In the genomic region with DNA sequence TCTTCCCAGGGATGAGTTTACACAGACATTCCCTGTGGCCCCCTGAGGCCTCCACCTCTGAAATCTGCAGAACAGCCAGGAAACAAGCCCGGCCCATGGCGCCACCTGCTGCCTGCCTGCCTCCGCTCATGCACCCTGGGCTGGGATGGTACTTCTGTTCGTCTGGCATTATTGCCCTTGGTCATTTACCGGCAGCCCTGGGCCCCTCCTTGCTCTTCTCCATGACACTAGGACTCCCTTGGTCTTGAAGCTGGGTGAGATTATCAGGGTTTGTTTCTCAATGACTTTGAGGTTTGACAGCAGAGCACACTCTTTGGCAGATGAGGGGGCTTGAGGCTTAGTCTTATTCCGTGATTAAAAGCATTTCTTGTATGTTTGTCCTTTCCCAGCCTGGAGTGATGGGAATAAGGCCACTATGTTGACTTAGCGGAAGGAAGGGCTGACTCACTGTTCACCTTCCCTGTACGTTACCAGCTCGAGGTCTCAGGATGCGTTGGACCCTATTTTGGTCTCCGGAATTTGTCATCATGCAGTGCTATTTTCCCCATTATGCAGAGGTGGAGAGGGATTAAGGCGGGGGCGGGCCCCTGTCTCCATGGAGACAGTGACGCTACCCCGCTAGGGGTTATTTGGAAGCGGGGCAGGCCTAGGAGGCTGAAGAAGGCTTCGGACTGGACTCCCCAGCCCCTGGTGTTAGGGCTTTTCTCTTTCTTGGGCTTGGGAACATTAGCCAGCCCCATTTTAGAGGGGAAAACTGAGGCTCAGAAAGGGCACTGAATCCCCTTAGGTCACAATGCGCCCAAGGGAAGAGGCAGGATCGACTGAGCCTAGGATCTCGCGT, we compare ENCODE assay signal across 8 cellular contexts. TPM values are rescaled to one million over a fixed set of nuclear protein-coding genes. Genes with fewer than 3 reads are reported as not detected.
DNase-seq lines count a peak whose midpoint lies in the region; ATAC-seq and TF ChIP-seq lines count a peak whose summit lies in the region.

No MANE protein-coding gene starts in this region.

- H3K4me3 ChIP-seq in HUES6 (ENCODE audit: low read depth, low read length): peak overlapping the region; percentile 91

- peaks cover 26% of the 10 kb centered on the region for H3K36me3 Mint-ChIP-seq in activated T-helper 17 cell treated with anti-CD3 and anti-CD28 coated beads, Interleukin-2, amount 50 U/mL, for 72 hours (ENCODE audit: low read depth)
- H3K36me3 Mint-ChIP-seq in naive thymus-derived CD8-positive, alpha-beta T cell: peaks cover 0 to 21% (median 3%) of the 10 kb centered on the region in 3 donors

- no peaks in the 10 kb centered on the region for H3K9me3 Mint-ChIP-seq in activated T-helper 17 cell treated with anti-CD3 and anti-CD28 coated beads, Interleukin-2, amount 50 U/mL, for 72 hours
- H3K9me3 Mint-ChIP-seq in naive thymus-derived CD8-positive, alpha-beta T cell: no peaks in the 10 kb centered on the region

- H3K9me3 ChIP-seq in HUES6 (ENCODE audit: control insufficient read depth, insufficient read depth, low read depth, low read length): no peaks in the 10 kb centered on the region

- H3K9ac ChIP-seq in HUES6 (ENCODE audit: low read length): peak overlapping the region; percentile 27

- ATAC-seq in GM21381 (IDR thresholded peaks at IDR 0.05; ENCODE audit: unreplicated experiment): peak; percentile 32
- ATAC-seq in activated T-helper 17 cell treated with anti-CD3 and anti-CD28 coated beads, Interleukin-2, amount 50 U/mL, for 72 hours (replicated peaks): peak; percentile 73
- ATAC-seq in naive thymus-derived CD8-positive, alpha-beta T cell: peak; percentile 28 to 35

- peaks cover 17% of the 10 kb centered on the region for H3K4me1 ChIP-seq in HUES6 (ENCODE audit: control insufficient read depth, insufficient read depth, low read length)

- peak overlapping the region; percentile 93 for H3K27ac Mint-ChIP-seq in activated T-helper 17 cell treated with anti-CD3 and anti-CD28 coated beads, Interleukin-2, amount 50 U/mL, for 72 hours
- peak overlapping the region; percentile 95 to 99 (median 98) for H3K27ac Mint-ChIP-seq in naive thymus-derived CD8-positive, alpha-beta T cell

- H3K27ac ChIP-seq in HUES6 (ENCODE audit: low read depth, low read length): no peak overlapping the region

- POLR2A ChIA-PET in naive thymus-derived CD8-positive, alpha-beta T cell (lab: Charles Lee): interaction anchor here (0.7 to 1.2 kb wide), 2 partner anchors 82 to 244 kb away, joined by 3 read pairs; no protein-coding TSS in a partner anchor

- peak; percentile 53 for DNase-seq in COLO668 (lab: John Stamatoyannopoulos, UW; ENCODE audit: unreplicated experiment)
- DNase-seq in fibroblast of peridontal ligament (ENCODE audit: extremely low read depth): peak; percentile 54
- peak; percentile 31 to 79 (median 58) for DNase-seq in naive thymus-derived CD8-positive, alpha-beta T cell
- DNase-seq in stimulated activated naive CD4-positive, alpha-beta T cell (lab: John Stamatoyannopoulos, UW): peak; percentile 27 to 69 (median 44)

- no peaks in the 10 kb centered on the region for H3K27me3 Mint-ChIP-seq in activated T-helper 17 cell treated with anti-CD3 and anti-CD28 coated beads, Interleukin-2, amount 50 U/mL, for 72 hours
- H3K27me3 Mint-ChIP-seq in naive thymus-derived CD8-positive, alpha-beta T cell: no peaks in the 10 kb centered on the region

- H3K36me3 ChIP-seq in HUES6 (ENCODE audit: control insufficient read depth, insufficient read depth, low read length): peaks cover 21% of the 10 kb centered on the region

- H3K4me1 Mint-ChIP-seq in activated T-helper 17 cell treated with anti-CD3 and anti-CD28 coated beads, Interleukin-2, amount 50 U/mL, for 72 hours: peaks cover 19% of the 10 kb centered on the region
- peaks cover 25 to 62% (median 42%) of the 10 kb centered on the region in 4 donors for H3K4me1 Mint-ChIP-seq in naive thymus-derived CD8-positive, alpha-beta T cell

- no peaks in the 10 kb centered on the region for H3K27me3 ChIP-seq in HUES6 (ENCODE audit: control insufficient read depth, insufficient read depth, low read length)

- peak overlapping the region; percentile 88 for H3K4me3 Mint-ChIP-seq in activated T-helper 17 cell treated with anti-CD3 and anti-CD28 coated beads, Interleukin-2, amount 50 U/mL, for 72 hours
- H3K4me3 Mint-ChIP-seq in naive thymus-derived CD8-positive, alpha-beta T cell: peak overlapping the region; percentile 92 to 99 (median 98)

TF ChIP-seq in PFSK-1, 5 proteins besides CTCF, POLR2A, EP300 and RAD21:
- no peak for TF ChIP-seq SIN3A (IDR thresholded peaks at IDR 0.05; ENCODE audit: borderline replicate concordance, insufficient read depth, low read length)
- peak; percentile 16 for TF ChIP-seq FOXP2 (optimal IDR thresholded peaks at IDR 0.05; ENCODE audit: borderline replicate concordance, extremely low read depth, extremely low read length, insufficient read depth)

RNA-seq across cellular contexts. Expression of gene PEX5, which starts 0.7 kb away (rescaled TPM):
- 27.4 TPM for polyA plus RNA-seq in PFSK-1 (2012; ENCODE audit: insufficient read length, low read depth)
- 10 to 100 TPM; 21.4 to 31.4 TPM for total RNA-seq in activated T-helper 17 cell treated with anti-CD3 and anti-CD28 coated beads, Interleukin-2, amount 50 U/mL, for 72 hours
- total RNA-seq in naive thymus-derived CD8-positive, alpha-beta T cell: 10 to 100 TPM; 30.8 to 31.2 TPM
- 10 to 100 TPM; 13.4 to 19.8 (median 14.1) TPM for polyA plus RNA-seq in naive thymus-derived CD8-positive, alpha-beta T cell

RNA-seq across cellular contexts. Expression of gene CLSTN3, which starts 58.6 kb away (rescaled TPM):
- polyA plus RNA-seq in PFSK-1 (2012; ENCODE audit: insufficient read length, low read depth): 1.6 TPM
- 10 to 100 TPM; 51.8 to 61.9 TPM for total RNA-seq in activated T-helper 17 cell treated with anti-CD3 and anti-CD28 coated beads, Interleukin-2, amount 50 U/mL, for 72 hours
- 10 to 100 TPM; 21.7 to 24.8 TPM for total RNA-seq in naive thymus-derived CD8-positive, alpha-beta T cell
- polyA plus RNA-seq in naive thymus-derived CD8-positive, alpha-beta T cell: 1 to 10 TPM; 2.9 to 6.4 (median 5.8) TPM
